11 cellular contexts compared by ENCODE assay signal in the genomic region with DNA sequence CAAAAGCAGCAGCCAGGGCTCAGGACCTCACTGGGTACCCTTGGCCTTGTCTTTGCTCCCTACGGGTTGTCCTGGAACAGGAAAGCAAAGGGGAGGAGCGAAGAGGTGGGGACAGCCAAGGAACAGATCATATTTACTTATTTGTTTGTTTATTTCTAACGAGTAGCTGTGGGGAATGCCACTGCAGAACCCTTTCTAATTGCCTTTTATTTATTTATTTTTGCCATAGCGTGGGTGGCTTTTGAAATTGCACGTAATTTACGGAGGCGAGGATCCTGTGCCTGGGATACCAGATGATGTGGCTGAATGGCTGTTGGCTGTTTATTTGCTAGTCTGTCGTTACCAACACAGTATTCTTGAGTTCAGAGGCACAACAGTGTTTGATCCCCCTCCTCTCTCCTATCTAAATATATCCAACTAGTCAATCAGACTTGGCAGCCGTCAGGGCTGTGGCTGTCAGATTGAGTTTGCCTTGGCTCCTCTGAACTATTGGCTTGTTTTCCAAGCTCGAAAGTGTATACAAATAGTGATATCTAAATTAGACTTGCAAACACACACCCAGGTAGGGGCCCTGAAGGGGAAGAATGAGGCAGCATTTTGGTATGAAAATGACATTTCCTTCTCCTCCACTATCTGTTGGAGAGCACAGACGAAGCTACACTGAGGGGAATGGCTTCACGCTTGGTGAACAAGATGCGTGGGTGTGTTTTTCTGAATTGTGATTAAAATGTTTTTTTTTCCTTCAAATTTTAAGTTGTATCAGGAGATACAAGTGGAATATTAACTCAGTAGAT.
DNase-seq lines count a peak whose midpoint lies in the region; ATAC-seq and TF ChIP-seq lines count a peak whose summit lies in the region.
"Had no signal": no experiment of that assay in that cellular context is flagged by ENCODE, and none has a peak within 500 bp of the region (broad histone marks: within the 10 kb centered on the region; RNA-seq: fewer than 3 reads in every experiment).

No MANE protein-coding gene starts in this region.

- CTCF ChIA-PET in RWPE1 (lab: Yijun Ruan, JAX), result interaction anchor here (0.6 kb wide), 1 partner anchor 320 kb away, joined by 4 read pairs; no protein-coding TSS in a partner anchor

- H3K4me1 Mint-ChIP-seq in naive thymus-derived CD8-positive, alpha-beta T cell, result peaks cover 16 to 46% (median 38%) of the 10 kb centered on the region in 4 donors

- TF ChIP-seq CTCF in mucosa of descending colon (IDR thresholded peaks at IDR 0.05) (no peak), RWPE1 (conservative IDR thresholded peaks at IDR 0.05; ENCODE audit: low read depth) (no peak)

- H3K9me3 ChIP-seq in mucosa of descending colon, result no peaks in the 10 kb centered on the region
- H3K9me3 ChIP-seq: adrenal gland had no signal

- DNase-seq in DMS153 treated with DMSO at 0.1 percent for 48 hours (lab: John Stamatoyannopoulos, UW; ENCODE audit: unreplicated experiment) (peak; percentile 28), NCI-H2029 (lab: John Stamatoyannopoulos, UW) (peak; percentile 80), cerebellar cortex (ENCODE audit: low spot score) (peak; percentile 53), mucosa of descending colon (no peak), RWPE1 (ENCODE audit: low spot score) (no peak), GOT3 (lab: John Stamatoyannopoulos, UW) (no peak), NCI-H69 (lab: John Stamatoyannopoulos, UW) (no peak)
- DNase-seq in naive thymus-derived CD8-positive, alpha-beta T cell, result no peak
- DNase-seq: activated CD4-positive, alpha-beta T cell treated with anti-CD3 and anti-CD28 coated beads, Interleukin-2, amount 50 U/mL, for 4 hours; NCI-H1436 treated with DMSO at 0.1 percent for 48 hours had no signal

- intact Hi-C loops in mucosa of descending colon (cut with DNase I, micrococcal nuclease), result no loop called here

- no peak overlapping the region for H3K4me3 Mint-ChIP-seq in naive thymus-derived CD8-positive, alpha-beta T cell

- H3K27ac ChIP-seq in RWPE1, result no peak overlapping the region

- no peaks in the 10 kb centered on the region for H3K36me3 ChIP-seq in mucosa of descending colon (ENCODE audit: low read depth)
- H3K36me3 ChIP-seq: adrenal gland had no signal

- H3K9me3 Mint-ChIP-seq in naive thymus-derived CD8-positive, alpha-beta T cell, result no peaks in the 10 kb centered on the region

- no peak overlapping the region for H3K27ac Mint-ChIP-seq in naive thymus-derived CD8-positive, alpha-beta T cell

- H3K4me1 ChIP-seq in mucosa of descending colon (ENCODE audit: low read depth), result peaks cover 4% of the 10 kb centered on the region

- no peak overlapping the region for H3K4me3 ChIP-seq in mucosa of descending colon
- H3K4me3 ChIP-seq: adrenal gland had no signal

- no peaks in the 10 kb centered on the region for H3K27me3 Mint-ChIP-seq in naive thymus-derived CD8-positive, alpha-beta T cell

- ATAC-seq in mucosa of descending colon, result peak; percentile 45
- ATAC-seq in naive thymus-derived CD8-positive, alpha-beta T cell, result no peak

- peaks cover 0 to 6% (median 0%) of the 10 kb centered on the region in 3 donors for H3K36me3 Mint-ChIP-seq in naive thymus-derived CD8-positive, alpha-beta T cell

- POLR2A ChIA-PET in RWPE1 (lab: Yijun Ruan, JAX; ENCODE audit: low non-redundant PET), result no interaction called here
- POLR2A ChIA-PET in naive thymus-derived CD8-positive, alpha-beta T cell (lab: Charles Lee), result interaction anchor here (0.7 kb wide), 1 partner anchor 319 kb away, joined by 3 read pairs; no protein-coding TSS in a partner anchor

Comparison
In these comparisons a context has a peak if more than half of its experiments do, and no peak if none do; other contexts are left out.
1. DNase-seq: peak in DMS153 treated with DMSO at 0.1 percent for 48 hours (single experiment), NCI-H2029 (single experiment) and cerebellar cortex (single experiment); none in mucosa of descending colon (0 of 3), RWPE1 (single experiment), GOT3 (single experiment), NCI-H69 (single experiment) and naive thymus-derived CD8-positive, alpha-beta T cell (0 of 10).